7 cellular contexts compared by ENCODE assay signal in the genomic region with DNA sequence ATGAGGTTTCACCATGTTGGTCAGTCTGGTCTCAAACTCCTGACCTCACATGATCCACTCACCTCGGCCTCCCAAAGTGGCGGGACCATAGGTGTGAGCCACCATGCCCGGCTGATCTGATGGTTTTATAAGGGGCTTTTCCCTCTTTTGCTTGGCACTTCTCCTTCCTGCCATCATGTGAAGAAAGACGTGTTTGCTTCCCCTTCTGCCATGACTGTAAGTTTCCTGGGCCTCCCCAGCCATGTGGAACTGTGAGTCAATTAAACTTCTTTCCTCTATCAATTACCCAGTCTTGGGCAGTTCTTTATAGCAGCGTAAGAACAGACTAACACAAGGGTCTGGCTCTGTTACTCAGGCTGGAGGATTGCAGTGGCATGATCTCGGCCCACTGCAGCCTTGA. TPM values are rescaled to one million over a fixed set of nuclear protein-coding genes. Genes with fewer than 3 reads are reported as not detected.
DNase-seq lines count a peak whose midpoint lies in the region; ATAC-seq, FAIRE-seq and TF ChIP-seq lines count a peak whose summit lies in the region.
"Not testable (repeated sequence)": the region's sequence is repeated elsewhere in the genome, so short reads cannot be mapped to it uniquely, and the experiment has no call there.

No MANE protein-coding gene starts in this region.

- peaks cover 4 to 25% (median 9%) of the 10 kb centered on the region in 4 donors for H3K4me1 Mint-ChIP-seq in CD4-positive, CD25-positive, alpha-beta regulatory T cell
- H3K4me1 Mint-ChIP-seq in neural crest cell = not testable (repeated sequence)
- peaks cover 5 to 28% of the 10 kb centered on the region in 2 donors for H3K4me1 Mint-ChIP-seq in stimulated activated naive B cell treated with anti-CD40 and anti-IgM and Interleukin-4, amounts not matched to agents 10 μg/mL and 1 μg/mL and 100 μg/mL, for 72 hours

- not testable (repeated sequence) for H3K36me3 Mint-ChIP-seq in CD4-positive, CD25-positive, alpha-beta regulatory T cell; neural crest cell (ENCODE audit: low read depth); stimulated activated naive B cell treated with anti-CD40 and anti-IgM and Interleukin-4, amounts not matched to agents 10 μg/mL and 1 μg/mL and 100 μg/mL, for 72 hours

- not testable (repeated sequence) for H4K5ac ChIP-seq in IMR-90 (ENCODE audit: low read depth, low read length)

- FAIRE-seq in K562 (lab: Jason Lieb, UNC) = not testable (repeated sequence)

- not testable (repeated sequence) for TF ChIP-seq EP300 in K562 (IDR thresholded peaks at IDR 0.05; ENCODE audit: low read length)

- H3K56ac ChIP-seq in IMR-90 (ENCODE audit: extremely low read depth, insufficient read depth, low read length) = not testable (repeated sequence)

- not testable (repeated sequence) for H3K79me2 ChIP-seq in K562 (ENCODE audit: control insufficient read depth, insufficient read depth, low read length)

- not testable (repeated sequence) for H3K4me1 ChIP-seq in CD4-positive, CD25-positive, alpha-beta regulatory T cell (ENCODE audit: control insufficient read depth, insufficient read depth, low read length, poor library complexity, severe bottlenecking); IMR-90 (ENCODE audit: control insufficient read depth, insufficient read depth, low read length)
- H3K4me1 ChIP-seq in K562 (replicated peaks in 1 of 2; ENCODE audit: control insufficient read depth in 2 of 2, insufficient read depth in 2 of 2, low read length in 2 of 2) = peaks cover 0 to 10% of the 10 kb centered on the region in 2 experiments; a peak in 3 of 5 replicates
- peaks cover 43 to 52% of the 10 kb centered on the region in 2 experiments for H3K4me1 ChIP-seq in neutrophil (ENCODE audit: control insufficient read depth in 1 of 2, insufficient read depth in 1 of 2, low read depth in 1 of 2, low read length in 1 of 2)

- not testable (repeated sequence) for H4K20me1 ChIP-seq in IMR-90 (ENCODE audit: insufficient read depth, low read length); K562 (replicated peaks; ENCODE audit: control insufficient read depth, insufficient read depth, low read length)

- H2BK20ac ChIP-seq in IMR-90 (ENCODE audit: low read depth, low read length) = 0 out of 2 replicates have a peak overlapping the region, but pooled peaks have one; percentile 24

- not testable (repeated sequence) for H2AFZ ChIP-seq in IMR-90 (replicated peaks; ENCODE audit: low read length, poor library complexity)
- H2AFZ ChIP-seq in K562 (ENCODE audit: low read depth, low read length) = 0 out of 2 replicates have a peak overlapping the region, but pooled peaks have one; percentile 7

- not testable (repeated sequence) for H3K4ac ChIP-seq in IMR-90 (ENCODE audit: low read depth, low read length)

- not testable (repeated sequence) for H3K18ac ChIP-seq in IMR-90 (ENCODE audit: low read depth, low read length)

- H3K36me3 ChIP-seq in CD4-positive, CD25-positive, alpha-beta regulatory T cell (ENCODE audit: control insufficient read depth, insufficient read depth, low read length); IMR-90 (ENCODE audit: control insufficient read depth, insufficient read depth, low read length); K562 (ENCODE audit: control insufficient read depth, insufficient read depth, low read length); neutrophil: not testable (repeated sequence)

- not testable (repeated sequence) for H3K79me1 ChIP-seq in IMR-90 (ENCODE audit: low read depth in 1 of 2, low read length in 2 of 2)

- BruUV-seq in IMR-90 (replicated peaks; lab: Mats Ljungman, UMichigan); K562 (replicated peaks; lab: Mats Ljungman, UMichigan): not testable (repeated sequence)

- not testable (repeated sequence) for TF ChIP-seq RAD21 in IMR-90 (IDR thresholded peaks at IDR 0.05; ENCODE audit: low read length); K562 (CRISPR knock-in tag; conservative IDR thresholded peaks at IDR 0.05 in 1 of 2, IDR thresholded peaks at IDR 0.05 in 1 of 2)

- H2BK5ac ChIP-seq in IMR-90 (ENCODE audit: low read depth, low read length, poor library complexity, severe bottlenecking) = not testable (repeated sequence)

- 92% methylated on average over 2 of the region's 6 CpGs; no CpG with 5 or more reads in 1 of the 2 experiments for WGBS in IMR-90 (ENCODE audit: extremely low coverage in 2 of 2, insufficient read length in 1 of 2), 2 experiments
- 49% methylated on average over 6 of the region's 6 CpGs for WGBS in K562 (ENCODE audit: insufficient coverage, low coverage, missing lambda C conversion rate)

- H3K27ac ChIP-seq in CD4-positive, CD25-positive, alpha-beta regulatory T cell (ENCODE audit: insufficient read depth, low read length, poor library complexity, severe bottlenecking); IMR-90 (ENCODE audit: insufficient read depth, low read length); K562 (ENCODE audit: extremely low read depth, low read depth, low read length): not testable (repeated sequence)
- H3K27ac ChIP-seq in HL-60 (replicated peaks) (peak overlapping the region; percentile 44), neutrophil (peak overlapping the region; percentile 88)

- not testable (repeated sequence) for H3K27me3 ChIP-seq in CD4-positive, CD25-positive, alpha-beta regulatory T cell (ENCODE audit: control insufficient read depth, insufficient read depth, low read length); HL-60 (ENCODE audit: insufficient read depth, poor library complexity, severe bottlenecking); IMR-90 (ENCODE audit: control insufficient read depth, insufficient read depth, low read length); K562 (ENCODE audit: control insufficient read depth in 2 of 2, insufficient read depth in 2 of 2, low read length in 2 of 2); neutrophil

- H3K14ac ChIP-seq in IMR-90 (replicated peaks; ENCODE audit: low read depth, low read length) = not testable (repeated sequence)

- H4K8ac ChIP-seq in IMR-90 (ENCODE audit: low read depth in 2 of 2, low read length in 2 of 2) = not testable (repeated sequence)

- H2AK9ac ChIP-seq in IMR-90 (replicated peaks; ENCODE audit: low read depth, low read length, poor library complexity) = not testable (repeated sequence)

- H3K4me2 ChIP-seq in IMR-90 (ENCODE audit: low read depth, low read length); K562 (ENCODE audit: insufficient read depth, low read length): not testable (repeated sequence)

- not testable (repeated sequence) for H3K9ac ChIP-seq in IMR-90 (ENCODE audit: low read depth, low read length); K562 (ENCODE audit: insufficient read depth in 1 of 2, low read depth in 2 of 2, low read length in 2 of 2)

- not testable (repeated sequence) for H3K23ac ChIP-seq in IMR-90 (ENCODE audit: low read depth, low read length)

- not testable (repeated sequence) for TF ChIP-seq POLR2A in IMR-90 (IDR thresholded peaks at IDR 0.05; ENCODE audit: low read depth, low read length); K562 (conservative IDR thresholded peaks at IDR 0.05)

- peak overlapping the region in 2 of 3 donors; percentile 39 to 49 for H3K27ac Mint-ChIP-seq in CD4-positive, CD25-positive, alpha-beta regulatory T cell
- H3K27ac Mint-ChIP-seq in neural crest cell (ENCODE audit: unreplicated experiment) = peak overlapping the region; percentile 92
- peak overlapping the region; percentile 56 for H3K27ac Mint-ChIP-seq in stimulated activated naive B cell treated with anti-CD40 and anti-IgM and Interleukin-4, amounts not matched to agents 10 μg/mL and 1 μg/mL and 100 μg/mL, for 72 hours

- not testable (repeated sequence) for H4K91ac ChIP-seq in IMR-90 (ENCODE audit: insufficient read depth, low read depth, low read length)

- intact Hi-C loops in IMR-90 (cut with micrococcal nuclease); K562 (cut with micrococcal nuclease): not testable (repeated sequence)

- ATAC-seq in CD4-positive, CD25-positive, alpha-beta regulatory T cell (ENCODE audit: low read depth in 2 of 2); IMR-90 (ENCODE audit: low read depth); K562; stimulated activated naive B cell treated with anti-CD40 and anti-IgM and Interleukin-4, amounts not matched to agents 10 μg/mL and 1 μg/mL and 100 μg/mL, for 72 hours (replicated peaks): not testable (repeated sequence)

- H3K4me3 ChIP-seq in CD4-positive, CD25-positive, alpha-beta regulatory T cell (ENCODE audit: low read depth, low read length); HL-60 (replicated peaks; ENCODE audit: insufficient read depth, low read length); IMR-90 (ENCODE audit: insufficient read depth, low read depth, low read length); K562; neutrophil (ENCODE audit: low read depth in 1 of 2, low read length in 1 of 2): not testable (repeated sequence)

- POLR2A ChIA-PET in IMR-90 (lab: Charles Lee; ENCODE audit: unreplicated experiment); K562 (lab: Yijun Ruan, JAX): not testable (repeated sequence)

- CTCF ChIA-PET in IMR-90 (lab: Yijun Ruan, JAX); K562 (lab: Yijun Ruan, JAX; ENCODE audit: low intra/inter-chr PET ratio): not testable (repeated sequence)

- not testable (repeated sequence) for H3K9me3 ChIP-seq in CD4-positive, CD25-positive, alpha-beta regulatory T cell (ENCODE audit: control insufficient read depth in 2 of 2, low read length in 2 of 2); IMR-90 (ENCODE audit: control insufficient read depth, insufficient read depth, low read length); K562 (replicated peaks; ENCODE audit: control insufficient read depth, insufficient read depth, low read depth, low read length); neutrophil

- H3K4me3 Mint-ChIP-seq in CD4-positive, CD25-positive, alpha-beta regulatory T cell = peak overlapping the region in 1 of 4 donors; percentile 61
- not testable (repeated sequence) for H3K4me3 Mint-ChIP-seq in neural crest cell; stimulated activated naive B cell treated with anti-CD40 and anti-IgM and Interleukin-4, amounts not matched to agents 10 μg/mL and 1 μg/mL and 100 μg/mL, for 72 hours

- H3K9me3 Mint-ChIP-seq in CD4-positive, CD25-positive, alpha-beta regulatory T cell; neural crest cell; stimulated activated naive B cell treated with anti-CD40 and anti-IgM and Interleukin-4, amounts not matched to agents 10 μg/mL and 1 μg/mL and 100 μg/mL, for 72 hours: not testable (repeated sequence)

- H3K9me1 ChIP-seq in IMR-90 (ENCODE audit: insufficient read depth, low read length); K562 (ENCODE audit: control insufficient read depth, insufficient read depth, low read length): not testable (repeated sequence)

- dilution Hi-C loops in IMR-90 (cut with HindIII; ENCODE audit: low sequenced_read_pairs, unreplicated experiment) = not testable (repeated sequence)

- in situ Hi-C loops in IMR-90 (cut with MboI; ENCODE audit: low sequenced_read_pairs); K562 (cut with MboI): not testable (repeated sequence)

- not testable (repeated sequence) for TF ChIP-seq CTCF in HL-60 (IDR thresholded peaks at IDR 0.05; ENCODE audit: insufficient read depth, low read length); IMR-90 (conservative IDR thresholded peaks at IDR 0.05; ENCODE audit: low read depth, low read length); K562 (IDR thresholded peaks at IDR 0.05 in 2 of 3, conservative IDR thresholded peaks at IDR 0.05 in 1 of 3; ENCODE audit: insufficient read depth in 2 of 3, low read depth in 1 of 3, low read length in 3 of 3); neural crest cell (conservative IDR thresholded peaks at IDR 0.05); neutrophil (IDR thresholded peaks at IDR 0.05)

- not testable (repeated sequence) for H2BK120ac ChIP-seq in IMR-90 (ENCODE audit: low read depth, low read length)

- H2BK15ac ChIP-seq in IMR-90 (ENCODE audit: low read depth, low read length) = not testable (repeated sequence)

- not testable (repeated sequence) for DNase-seq in CD4-positive, CD25-positive, alpha-beta regulatory T cell; IMR-90; K562 (ENCODE audit: extremely low read depth in 1 of 4, low spot score in 3 of 4); neural crest cell (ENCODE audit: low read depth, low spot score); stimulated activated naive B cell treated with anti-CD40 and anti-IgM and Interleukin-4, amounts not matched to agents 10 μg/mL and 1 μg/mL and 100 μg/mL, for 72 hours
- peak in 1 of 2 experiments; percentile 51 for DNase-seq in HL-60 (ENCODE audit: low read depth in 1 of 2, low spot score in 1 of 2)

- H2AK5ac ChIP-seq in IMR-90 (ENCODE audit: low read depth, low read length) = not testable (repeated sequence)

- not testable (repeated sequence) for H3K27me3 Mint-ChIP-seq in CD4-positive, CD25-positive, alpha-beta regulatory T cell; neural crest cell (ENCODE audit: low read depth); stimulated activated naive B cell treated with anti-CD40 and anti-IgM and Interleukin-4, amounts not matched to agents 10 μg/mL and 1 μg/mL and 100 μg/mL, for 72 hours

RNA-seq across cellular contexts. Expression of a gene that starts 48.6 kb away (rescaled TPM):
- 77.2 TPM for total RNA-seq in CD4-positive, CD25-positive, alpha-beta regulatory T cell
- polyA plus RNA-seq in CD4-positive, CD25-positive, alpha-beta regulatory T cell = 10 to 100 TPM; 50.3 to 72.7 (median 59.8) TPM
- 33.0 and 34.7 TPM in 2 replicates for total RNA-seq in IMR-90 (2012; rRNA removed)
- 9.2 and 13.2 TPM in 2 replicates for polyA plus RNA-seq in IMR-90 (2012; rRNA removed)
- polyA plus RNA-seq in IMR-90 (2012; cell fraction: cytosol; rRNA removed) = 3.0 and 5.2 TPM in 2 replicates
- polyA plus RNA-seq in IMR-90 (2012; cell fraction: nucleus; rRNA removed; ENCODE audit: low replicate concordance) = 2.9 and 15.3 TPM in 2 replicates
- 35.3 and 133 TPM in 2 replicates for total RNA-seq in K562 (2011; cell fraction: chromatin; rRNA removed; ENCODE audit: low replicate concordance)
- total RNA-seq in K562 (2011; cell fraction: nucleolus; rRNA removed) = 16.7 and 26.2 TPM in 2 replicates
- total RNA-seq in K562 (2011; cell fraction: nucleoplasm; rRNA removed) = 38.6 and 52.0 TPM in 2 replicates
- 25.3 and 28.2 TPM in 2 replicates for total RNA-seq in K562 (2014; rRNA removed)
- total RNA-seq in K562 (2014; rRNA removed; fragmentation: Illumina TruSeq; extraction: Trizol) = 38.8 and 43.1 TPM in 2 replicates
- 39.4 and 41.1 TPM in 2 replicates for total RNA-seq in K562 (2015; rRNA removed; fragmentation: Illumina TruSeq; extraction: Trizol)
- 38.8 and 44.7 TPM in 2 replicates for total RNA-seq in K562 (2021)
- 15.7 and 21.5 TPM in 2 replicates for polyA plus RNA-seq in K562 (2011; rRNA removed)
- 7.1 and 10.4 TPM in 2 replicates for polyA plus RNA-seq in K562 (2011; cell fraction: cytosol; rRNA removed)
- polyA plus RNA-seq in K562 (2011; cell fraction: nucleus; rRNA removed) = 17.2 and 19.5 TPM in 2 replicates
- polyA plus RNA-seq in K562 (2012) = 29.8 and 31.3 TPM in 2 replicates
- polyA plus RNA-seq in K562 (2014; fragmentation: Illumina TruSeq; extraction: Trizol) = 33.6 and 36.3 TPM in 2 replicates
- polyA plus RNA-seq in K562 (2014; fragmentation: Nextera tagmentation; extraction: Ambion mirVana) = 10 to 100 TPM; 27.3 to 33.3 TPM
- 18.6 and 26.4 TPM in 2 replicates for polyA plus RNA-seq in K562 (2014; rRNA removed)
- 32.2 and 34.9 TPM in 2 replicates for polyA minus RNA-seq in K562 (2011; rRNA and poly(A)+ RNA removed)
- 12.4 and 18.3 TPM in 2 replicates for polyA minus RNA-seq in K562 (2011; cell fraction: cytosol; rRNA and poly(A)+ RNA removed)
- 21.5 and 27.9 TPM in 2 replicates for polyA minus RNA-seq in K562 (2011; cell fraction: nucleus; rRNA and poly(A)+ RNA removed)
- total RNA-seq in neural crest cell = 43.1 and 44.6 TPM in 2 replicates
